Comparison of ENCODE assay signal across 1 cellular context in the genomic region with DNA sequence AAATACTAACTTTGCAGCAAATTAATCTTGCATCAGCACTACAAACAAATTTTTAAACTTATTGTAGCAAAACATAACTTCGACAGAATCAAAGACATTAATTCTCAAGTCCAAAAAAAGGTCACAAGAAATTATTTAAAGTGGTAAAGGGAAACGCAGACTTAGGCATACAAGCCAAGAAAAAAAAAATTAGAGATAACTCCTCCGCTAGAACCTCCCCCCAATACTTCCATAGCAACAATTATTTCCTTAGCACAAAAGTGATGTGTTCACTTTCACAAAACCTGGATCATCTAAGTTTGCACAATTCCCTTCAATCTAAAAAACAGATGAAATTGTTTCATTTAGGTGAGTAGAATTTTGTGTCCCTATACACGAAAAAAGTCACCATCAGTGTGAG.
TF ChIP-seq lines count a peak whose summit lies in the region.

No MANE protein-coding gene starts in this region.

TF ChIP-seq in K562, 482 proteins besides CTCF, POLR2A, EP300 and RAD21 (continued from another document):
- TF ChIP-seq, protein P1, sequence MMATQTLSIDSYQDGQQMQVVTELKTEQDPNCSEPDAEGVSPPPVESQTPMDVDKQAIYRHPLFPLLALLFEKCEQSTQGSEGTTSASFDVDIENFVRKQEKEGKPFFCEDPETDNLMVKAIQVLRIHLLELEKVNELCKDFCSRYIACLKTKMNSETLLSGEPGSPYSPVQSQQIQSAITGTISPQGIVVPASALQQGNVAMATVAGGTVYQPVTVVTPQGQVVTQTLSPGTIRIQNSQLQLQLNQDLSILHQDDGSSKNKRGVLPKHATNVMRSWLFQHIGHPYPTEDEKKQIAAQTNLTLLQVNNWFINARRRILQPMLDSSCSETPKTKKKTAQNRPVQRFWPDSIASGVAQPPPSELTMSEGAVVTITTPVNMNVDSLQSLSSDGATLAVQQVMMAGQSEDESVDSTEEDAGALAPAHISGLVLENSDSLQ (IDR thresholded peaks at IDR 0.05): no peak
- peak; percentile 43; the same call in 1 of the 2 replicates for TF ChIP-seq RFX1 (IDR thresholded peaks at IDR 0.05)
- peak; percentile 26 for TF ChIP-seq CHD1 (IDR thresholded peaks at IDR 0.05; ENCODE audit: low read length)
- TF ChIP-seq DNMT1 (IDR thresholded peaks at IDR 0.05): no peak
- no peak for TF ChIP-seq GTF2E2 (tag; IDR thresholded peaks at IDR 0.05)
- TF ChIP-seq SMARCE1 (IDR thresholded peaks at IDR 0.05): no peak
- no peak for TF ChIP-seq TARDBP (IDR thresholded peaks at IDR 0.05)
- TF ChIP-seq, protein P2, sequence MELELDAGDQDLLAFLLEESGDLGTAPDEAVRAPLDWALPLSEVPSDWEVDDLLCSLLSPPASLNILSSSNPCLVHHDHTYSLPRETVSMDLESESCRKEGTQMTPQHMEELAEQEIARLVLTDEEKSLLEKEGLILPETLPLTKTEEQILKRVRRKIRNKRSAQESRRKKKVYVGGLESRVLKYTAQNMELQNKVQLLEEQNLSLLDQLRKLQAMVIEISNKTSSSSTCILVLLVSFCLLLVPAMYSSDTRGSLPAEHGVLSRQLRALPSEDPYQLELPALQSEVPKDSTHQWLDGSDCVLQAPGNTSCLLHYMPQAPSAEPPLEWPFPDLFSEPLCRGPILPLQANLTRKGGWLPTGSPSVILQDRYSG (tag; conservative IDR thresholded peaks at IDR 0.05; ENCODE audit: low read depth): no peak
- no peak for TF ChIP-seq TAL1 (IDR thresholded peaks at IDR 0.05)
- TF ChIP-seq ZNF311 (CRISPR knock-in tag; IDR thresholded peaks at IDR 0.05): no peak
TF ChIP-seq in K562: peak in this region for 3.
